In the genomic region with DNA sequence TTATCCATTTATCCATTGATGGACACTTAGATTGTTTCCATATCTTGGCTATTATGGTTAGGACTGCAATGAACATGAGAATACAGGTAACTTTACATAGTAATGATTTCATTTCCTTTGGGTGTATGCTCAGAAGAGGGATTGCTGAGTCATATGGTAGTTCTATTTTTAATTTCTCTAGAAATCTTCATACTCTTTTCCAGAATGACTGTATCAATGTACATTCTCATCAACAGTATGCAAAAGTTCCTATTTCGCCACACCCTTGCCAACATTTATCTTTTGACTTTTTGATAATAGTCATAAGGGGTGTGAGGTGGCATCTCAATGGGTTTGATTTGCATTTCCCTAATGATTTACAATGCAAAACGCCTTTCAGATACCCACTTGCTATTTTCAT, we compare ENCODE assay signal across 12 cellular contexts. TPM values are rescaled to one million over a fixed set of nuclear protein-coding genes. Genes with fewer than 3 reads are reported as not detected.
DNase-seq lines count a peak whose midpoint lies in the region; ATAC-seq, FAIRE-seq and TF ChIP-seq lines count a peak whose summit lies in the region.
"Had no signal": no experiment of that assay in that cellular context is flagged by ENCODE, and none has a peak within 500 bp of the region (broad histone marks: within the 10 kb centered on the region; RNA-seq: fewer than 3 reads in every experiment).

No MANE protein-coding gene starts in this region.

- no peak overlapping the region for H3K27ac Mint-ChIP-seq in CD4-positive, alpha-beta memory T cell

- POLR2A ChIA-PET in CD4-positive, alpha-beta memory T cell (lab: Charles Lee; ENCODE audit: partially characterized antibody) = no interaction called here

- no peaks in the 10 kb centered on the region for H3K9me3 ChIP-seq in upper lobe of right lung
- H3K9me3 ChIP-seq in CD4-positive, alpha-beta memory T cell (ENCODE audit: control insufficient read depth in 1 of 2, low read length in 2 of 2) = no peaks in the 10 kb centered on the region
- H3K9me3 ChIP-seq: HAP-1, thoracic aorta had no signal

- H3K9me3 Mint-ChIP-seq in CD4-positive, alpha-beta memory T cell = no peaks in the 10 kb centered on the region

- CTCF ChIA-PET in CD4-positive, alpha-beta memory T cell (lab: Charles Lee; ENCODE audit: partially characterized antibody) = no interaction called here

- no peak for FAIRE-seq in bronchial epithelial cell (lab: Jason Lieb, UNC)
- FAIRE-seq: G401.6 had no signal

- DNase-seq in bronchial epithelial cell (ENCODE audit: low read depth) (peak; percentile 88), NCI-H82 treated with DMSO at 0.1 percent for 48 hours (lab: John Stamatoyannopoulos, UW; ENCODE audit: unreplicated experiment) (no peak), H7 (no peak), upper lobe of right lung (no peak)
- DNase-seq in CD4-positive, alpha-beta memory T cell = no peak
- DNase-seq: brain microvascular endothelial cell had no signal

- ATAC-seq in GM18517 (IDR thresholded peaks at IDR 0.05; ENCODE audit: unreplicated experiment) = peak; percentile 66
- peak; percentile 66 for ATAC-seq in GM21360 (IDR thresholded peaks at IDR 0.05; ENCODE audit: unreplicated experiment)
- peak; percentile 83 for ATAC-seq in HG03378 (IDR thresholded peaks at IDR 0.05; ENCODE audit: unreplicated experiment)
- no peak for ATAC-seq in upper lobe of right lung

- peaks cover 0 to 2% of the 10 kb centered on the region in 2 donors for H3K27me3 Mint-ChIP-seq in CD4-positive, alpha-beta memory T cell

- H3K4me1 Mint-ChIP-seq in CD4-positive, alpha-beta memory T cell = peaks cover 0 to 8% (median 4%) of the 10 kb centered on the region in 4 donors

- no peak for TF ChIP-seq CTCF in bronchial epithelial cell (IDR thresholded peaks at IDR 0.05; ENCODE audit: insufficient read depth, low read length, severe bottlenecking)
- no peak for TF ChIP-seq CTCF in upper lobe of right lung (IDR thresholded peaks at IDR 0.05)

- no peak overlapping the region for H3K27ac ChIP-seq in upper lobe of right lung
- no peak overlapping the region for H3K27ac ChIP-seq in CD4-positive, alpha-beta memory T cell (ENCODE audit: low read depth, low read length)
- H3K27ac ChIP-seq: brain microvascular endothelial cell, thoracic aorta had no signal

- H3K4me1 ChIP-seq in upper lobe of right lung = no peaks in the 10 kb centered on the region
- no peaks in the 10 kb centered on the region for H3K4me1 ChIP-seq in CD4-positive, alpha-beta memory T cell (ENCODE audit: insufficient read depth, low read length)

- H3K4me3 ChIP-seq in bronchial epithelial cell (ENCODE audit: low read depth, low read length) (no peak overlapping the region), H7 (ENCODE audit: insufficient read depth, low read depth, low read length) (no peak overlapping the region), upper lobe of right lung (no peak overlapping the region)
- H3K4me3 ChIP-seq in CD4-positive, alpha-beta memory T cell (ENCODE audit: low read length in 2 of 2) = no peak overlapping the region
- H3K4me3 ChIP-seq: HAP-1, thoracic aorta had no signal

- H3K36me3 ChIP-seq in bronchial epithelial cell (ENCODE audit: control insufficient read depth, insufficient read depth, low read length) (no peaks in the 10 kb centered on the region), H7 (replicated peaks; ENCODE audit: control insufficient read depth, insufficient read depth, low read length) (no peaks in the 10 kb centered on the region), upper lobe of right lung (no peaks in the 10 kb centered on the region)
- H3K36me3 ChIP-seq in CD4-positive, alpha-beta memory T cell (ENCODE audit: insufficient read depth, low read length) = no peaks in the 10 kb centered on the region
- H3K36me3 ChIP-seq: brain microvascular endothelial cell, HAP-1, thoracic aorta had no signal

- H3K27me3 ChIP-seq in bronchial epithelial cell (ENCODE audit: control insufficient read depth, insufficient read depth, low read length) = no peaks in the 10 kb centered on the region
- H3K27me3 ChIP-seq in H7 (ENCODE audit: control insufficient read depth, insufficient read depth, low read length) = no peaks in the 10 kb centered on the region
- no peaks in the 10 kb centered on the region for H3K27me3 ChIP-seq in upper lobe of right lung
- no peaks in the 10 kb centered on the region for H3K27me3 ChIP-seq in CD4-positive, alpha-beta memory T cell (ENCODE audit: insufficient read depth, low read length)
- H3K27me3 ChIP-seq: brain microvascular endothelial cell had no signal

- no peak overlapping the region for H3K4me3 Mint-ChIP-seq in CD4-positive, alpha-beta memory T cell

- H3K36me3 Mint-ChIP-seq in CD4-positive, alpha-beta memory T cell = no peaks in the 10 kb centered on the region

- intact Hi-C loops in upper lobe of right lung (cut with DNase I) = no loop called here
- intact Hi-C loops in CD4-positive, alpha-beta memory T cell (cut with micrococcal nuclease) = no loop called here

RNA-seq across cellular contexts. Expression of a gene that starts 6.2 kb away (rescaled TPM):
- total RNA-seq in bronchial epithelial cell = 12.6 and 17.9 TPM in 2 replicates
- 9.5 and 19.2 TPM in 2 replicates for total RNA-seq in H7 (2014; rRNA removed; shearing (Covaris generic))
- total RNA-seq in upper lobe of right lung = 16.2 TPM
- 10 to 100 TPM; 18.9 to 19.6 TPM for total RNA-seq in CD4-positive, alpha-beta memory T cell
- 1 to 10 TPM; 8.0 to 9.5 TPM for polyA plus RNA-seq in CD4-positive, alpha-beta memory T cell

RNA-seq across cellular contexts. Expression of a gene that starts 58.2 kb away (rescaled TPM):
- total RNA-seq in bronchial epithelial cell = 54.2 and 76.1 TPM in 2 replicates
- 81.9 and 97.3 TPM in 2 replicates for total RNA-seq in H7 (2014; rRNA removed; shearing (Covaris generic))
- 46.2 TPM for total RNA-seq in upper lobe of right lung
- 10 to 100 TPM; 39.5 to 43.9 TPM for total RNA-seq in CD4-positive, alpha-beta memory T cell
- polyA plus RNA-seq in CD4-positive, alpha-beta memory T cell = 10 to 100 TPM; 49.8 to 59.3 TPM
